11 cellular contexts compared by ENCODE assay signal in genomic region chr19:16069813-16070365, GRCh38. TPM values are rescaled to one million over a fixed set of nuclear protein-coding genes. Genes with fewer than 3 reads are reported as not detected.
DNase-seq lines count a peak whose midpoint lies in the region; ATAC-seq, FAIRE-seq and TF ChIP-seq lines count a peak whose summit lies in the region.
"Had no signal": no experiment of that assay in that cellular context is flagged by ENCODE, and none has a peak within 500 bp of the region (broad histone marks: within the 10 kb centered on the region; RNA-seq: fewer than 3 reads in every experiment).

No MANE protein-coding gene starts in this region.

- no peak overlapping the region for H3K18ac ChIP-seq in H1 (ENCODE audit: extremely low read depth, low read length)

- no peak overlapping the region for H3K4ac ChIP-seq in H1 (replicated peaks; ENCODE audit: insufficient read length, low read depth, low read length)

- no peaks in the 10 kb centered on the region for H3K9me3 Mint-ChIP-seq in CD4-positive, alpha-beta memory T cell

- H2BK120ac ChIP-seq in H1 (replicated peaks; ENCODE audit: low read depth, low read length), result no peak overlapping the region

- no peak overlapping the region for H3K23ac ChIP-seq in H1 (ENCODE audit: insufficient read length)

- TF ChIP-seq RAD21 in H1 (IDR thresholded peaks at IDR 0.05 in 1 of 2, conservative IDR thresholded peaks at IDR 0.05 in 1 of 2; ENCODE audit: low read depth in 2 of 2, low read length in 2 of 2), result no peak

- no peaks in the 10 kb centered on the region for H3K79me2 ChIP-seq in OCI-LY7 (ENCODE audit: insufficient read depth, low read depth, low read length)
- no peaks in the 10 kb centered on the region for H3K79me2 ChIP-seq in H1 (ENCODE audit: control insufficient read depth in 1 of 2, insufficient read depth in 2 of 2, low read length in 2 of 2)

- no peak overlapping the region for H4K5ac ChIP-seq in H1 (ENCODE audit: insufficient read length, low read depth, low read length)

- H3K4me3 ChIP-seq in CD4-positive, alpha-beta memory T cell (ENCODE audit: low read length in 2 of 2), result peak overlapping the region in 1 of 2 donors; percentile 46
- H3K4me3 ChIP-seq in OCI-LY7 (ENCODE audit: low read depth, low read length, poor library complexity, severe bottlenecking), result peak overlapping the region; percentile 37
- no peak overlapping the region for H3K4me3 ChIP-seq in H1 (ENCODE audit: extremely low read depth in 1 of 4, insufficient read depth in 2 of 4, low read depth in 3 of 4, low read length in 4 of 4)
- peak overlapping the region; percentile 18 for H3K4me3 ChIP-seq in psoas muscle
- H3K4me3 ChIP-seq: mucosa of descending colon had no signal

- peaks cover 25 to 40% (median 35%) of the 10 kb centered on the region in 4 donors for H3K4me1 Mint-ChIP-seq in CD4-positive, alpha-beta memory T cell

- no peak overlapping the region for H3K9ac ChIP-seq in H1 (replicated peaks in 1 of 4; ENCODE audit: extremely low read depth in 1 of 4, low read depth in 3 of 4, low read length in 3 of 4)

- no peaks in the 10 kb centered on the region for H3K9me2 ChIP-seq in OCI-LY7 (ENCODE audit: insufficient read depth, low read length)

- H2BK12ac ChIP-seq in H1 (ENCODE audit: low read depth, low read length), result no peak overlapping the region; the same call in 1 of the 2 replicates

- 95% methylated on average over 7 of the region's 10 CpGs; no CpG with 5 or more reads in 1 of the 2 experiments for WGBS in H1 (ENCODE audit: extremely low coverage in 1 of 2, insufficient coverage in 1 of 2, insufficient read length in 1 of 2, insufficient replicate concordance in 2 of 2, low coverage in 1 of 2, low lambda C conversion rate in 2 of 2, missing lambda C conversion rate in 1 of 2), 2 experiments
- 73 to 86% (median 83%) methylated on average over 10 of the region's 10 CpGs for WGBS in psoas muscle, 3 donors

- H3K4me1 ChIP-seq in CD4-positive, alpha-beta memory T cell (ENCODE audit: insufficient read depth, low read length), result peaks cover 73% of the 10 kb centered on the region
- peaks cover 37% of the 10 kb centered on the region for H3K4me1 ChIP-seq in OCI-LY7 (ENCODE audit: insufficient read depth, low read length, poor library complexity, severe bottlenecking)
- H3K4me1 ChIP-seq in H1 (replicated peaks in 1 of 4; ENCODE audit: control insufficient read depth in 3 of 4, insufficient read depth in 4 of 4, low read length in 3 of 4), result peaks cover 0 to 5% (median 0%) of the 10 kb centered on the region in 4 experiments; a peak in 3 of 7 replicates
- no peaks in the 10 kb centered on the region for H3K4me1 ChIP-seq in psoas muscle

- H3K9me3 ChIP-seq in CD4-positive, alpha-beta memory T cell (ENCODE audit: control insufficient read depth in 1 of 2, low read length in 2 of 2), result no peaks in the 10 kb centered on the region
- H3K9me3 ChIP-seq in OCI-LY7 (ENCODE audit: low read length) (no peaks in the 10 kb centered on the region), H1 (ENCODE audit: insufficient read depth in 2 of 2, low read depth in 1 of 2, low read length in 1 of 2) (no peaks in the 10 kb centered on the region), psoas muscle (no peaks in the 10 kb centered on the region)
- H3K9me3 ChIP-seq: mucosa of descending colon had no signal

- H2BK5ac ChIP-seq in H1 (ENCODE audit: low read depth, low read length), result no peak overlapping the region

- DNase-seq in CD4-positive, alpha-beta memory T cell, result no peak
- DNase-seq in OCI-LY7 (ENCODE audit: low spot score), result no peak
- no peak for DNase-seq in H1 (ENCODE audit: low read depth in 1 of 2, low spot score in 2 of 2)
- DNase-seq in psoas muscle, result no peak
- DNase-seq in SKM-1 treated with dmso at 0.1 percent for 144 hours (lab: John Stamatoyannopoulos, UW; ENCODE audit: unreplicated experiment), result no peak
- no peak for DNase-seq in D721Med (ENCODE audit: insufficient read length, low spot score)
- DNase-seq in GM19239 (ENCODE audit: insufficient read length, low spot score), result no peak
- DNase-seq: NCI-H1092 treated with DMSO at 0.1 percent for 48 hours had no signal

- no peak overlapping the region for H3K14ac ChIP-seq in H1 (ENCODE audit: insufficient read length)

- no peak overlapping the region for H2BK15ac ChIP-seq in H1 (ENCODE audit: low read length)

- H2BK20ac ChIP-seq in H1 (ENCODE audit: low read length), result no peak overlapping the region

- peak overlapping the region; percentile 86 for H2AFZ ChIP-seq in OCI-LY7 (ENCODE audit: low read length)
- no peak overlapping the region for H2AFZ ChIP-seq in H1 (ENCODE audit: low read length)

- CTCF ChIA-PET in CD4-positive, alpha-beta memory T cell (lab: Charles Lee; ENCODE audit: partially characterized antibody), result interaction anchor here (0.6 to 9.6 kb wide), 22 partner anchors 8 to 316 kb away, joined by 3 to 145 read pairs (median 5); partner anchors contain the start of genes FAM32A, HSH2D and RAB8A
- CTCF ChIA-PET in OCI-LY7 (lab: Charles Lee; ENCODE audit: unreplicated experiment) (interaction anchor here (1.2 to 1.3 kb wide), 2 partner anchors 48 to 115 kb away, joined by 3 to 6 read pairs; partner anchors contain the start of gene FAM32A), H1 (lab: Charles Lee; ENCODE audit: partially characterized antibody) (interaction anchor here (9.6 kb wide), 1 partner anchor 8 kb away, joined by 107 read pairs; no protein-coding TSS in a partner anchor)

- POLR2A ChIA-PET in CD4-positive, alpha-beta memory T cell (lab: Charles Lee; ENCODE audit: partially characterized antibody), result interaction anchor here (0.8 to 4.8 kb wide), 27 partner anchors 8 to 1156 kb away, joined by 3 to 192 read pairs (median 6); partner anchors contain the start of genes AP1M1, C19orf44, CALR3 and FAM32A
- POLR2A ChIA-PET in OCI-LY7 (lab: Charles Lee), result interaction anchor here (1.1 to 1.2 kb wide), 2 partner anchors 41 to 115 kb away, joined by 4 to 5 read pairs; partner anchors contain the start of gene FAM32A
- POLR2A ChIA-PET in H1 (lab: Charles Lee; ENCODE audit: partially characterized antibody), result interaction anchor here (22.4 kb wide), 1 partner anchor 29 kb away, joined by 582 read pairs; the partner anchor contains the start of gene RAB8A

- TF ChIP-seq CTCF in OCI-LY7 (conservative IDR thresholded peaks at IDR 0.05; ENCODE audit: low read length) (no peak), H1 (IDR thresholded peaks at IDR 0.05; ENCODE audit: control extremely low read depth in 1 of 3, insufficient read depth in 1 of 3, low read depth in 1 of 3, low read length in 3 of 3) (no peak), psoas muscle (IDR thresholded peaks at IDR 0.05) (no peak), D721Med (IDR thresholded peaks at IDR 0.05; ENCODE audit: insufficient read depth, missing control alignments) (no peak)

- ATAC-seq in psoas muscle (no peak), HG03108 (IDR thresholded peaks at IDR 0.05; ENCODE audit: unreplicated experiment) (no peak)
- ATAC-seq: SK-N-SH treated with all-trans-retinoic acid at 6 μM for 48 hours had no signal

- no peak overlapping the region for H2AK5ac ChIP-seq in H1 (ENCODE audit: low read depth, low read length)

- H3K27me3 Mint-ChIP-seq in CD4-positive, alpha-beta memory T cell, result no peaks in the 10 kb centered on the region

- no peak for TF ChIP-seq POLR2A in H1 (IDR thresholded peaks at IDR 0.05; ENCODE audit: control extremely low read depth in 1 of 2, low read depth in 2 of 2, low read length in 2 of 2)

- H3K79me1 ChIP-seq in H1 (ENCODE audit: low read depth, low read length), result no peaks in the 10 kb centered on the region

- no peaks in the 10 kb centered on the region for H3K27me3 ChIP-seq in CD4-positive, alpha-beta memory T cell (ENCODE audit: insufficient read depth, low read length)
- H3K27me3 ChIP-seq in H1 (replicated peaks in 1 of 4; ENCODE audit: control insufficient read depth in 3 of 4, extremely low read depth in 1 of 4, insufficient read depth in 3 of 4, low read length in 3 of 4), result no peaks in the 10 kb centered on the region
- H3K27me3 ChIP-seq in psoas muscle (ENCODE audit: insufficient read depth in 3 of 3, low read length in 2 of 3), result peaks cover 0 to 5% (median 4%) of the 10 kb centered on the region in 3 donors

- H3K36me3 ChIP-seq in CD4-positive, alpha-beta memory T cell (ENCODE audit: insufficient read depth, low read length), result no peaks in the 10 kb centered on the region
- no peaks in the 10 kb centered on the region for H3K36me3 ChIP-seq in OCI-LY7 (ENCODE audit: insufficient read depth, low read length)
- no peaks in the 10 kb centered on the region for H3K36me3 ChIP-seq in H1 (ENCODE audit: control insufficient read depth in 2 of 4, insufficient read depth in 4 of 4, low read length in 3 of 4)
- no peaks in the 10 kb centered on the region for H3K36me3 ChIP-seq in psoas muscle (ENCODE audit: insufficient read depth in 1 of 2, low read depth in 1 of 2)

- peaks cover 0 to 1% of the 10 kb centered on the region in 2 donors for H3K36me3 Mint-ChIP-seq in CD4-positive, alpha-beta memory T cell

- H3K27ac ChIP-seq in CD4-positive, alpha-beta memory T cell (ENCODE audit: low read depth, low read length), result peak overlapping the region; percentile 89
- H3K27ac ChIP-seq in OCI-LY7 (ENCODE audit: low read depth, low read length, poor library complexity, severe bottlenecking) (peak overlapping the region; percentile 78), H1 (ENCODE audit: low read depth, low read length) (no peak overlapping the region), psoas muscle (peak overlapping the region; percentile 55)

- no peak for TF ChIP-seq EP300 in H1 (IDR thresholded peaks at IDR 0.05; ENCODE audit: borderline replicate concordance in 1 of 2, low read depth in 2 of 2, low read length in 2 of 2)

- H3K4me2 ChIP-seq in OCI-LY7 (ENCODE audit: low read length), result peak overlapping the region; percentile 69
- H3K4me2 ChIP-seq in H1 (ENCODE audit: insufficient read depth in 1 of 2, low read depth in 2 of 2, low read length in 2 of 2), result no peak overlapping the region

- peak overlapping the region in 2 of 8 donors; percentile 77 to 80 for H3K4me3 Mint-ChIP-seq in CD4-positive, alpha-beta memory T cell

- BruUV-seq in OCI-LY7 (replicated peaks; lab: Mats Ljungman, UMichigan), result no TSS peak

- H4K91ac ChIP-seq in H1 (replicated peaks; ENCODE audit: insufficient read length, low read length), result no peak overlapping the region

- H4K20me1 ChIP-seq in OCI-LY7 (ENCODE audit: insufficient read depth, low read length) (no peaks in the 10 kb centered on the region), H1 (replicated peaks in 1 of 2; ENCODE audit: control insufficient read depth in 1 of 2, insufficient read depth in 2 of 2, low read length in 2 of 2) (peaks cover 0 to 4% of the 10 kb centered on the region in 2 experiments)

- FAIRE-seq in H1 (lab: Jason Lieb, UNC) (no peak), D721Med (lab: Jason Lieb, UNC) (no peak), GM19239 (lab: Jason Lieb, UNC) (no peak)

- H3K23me2 ChIP-seq in H1 (ENCODE audit: low read depth, low read length), result peaks cover 12% of the 10 kb centered on the region

- intact Hi-C loops in CD4-positive, alpha-beta memory T cell (cut with micrococcal nuclease), result loop anchor here (1.0 kb wide), 4 partner anchors 9 to 115 kb away; partner anchors contain the start of genes FAM32A and RAB8A
- intact Hi-C loops in OCI-LY7 (cut with micrococcal nuclease; ENCODE audit: unreplicated experiment), result loop anchor here (10.0 kb wide), 1 partner anchor 375 kb away; no protein-coding TSS in a partner anchor
- intact Hi-C loops in psoas muscle (cut with DNase I), result no loop called here

- H4K8ac ChIP-seq in H1 (ENCODE audit: extremely low read depth, insufficient read depth, low read length), result no peak overlapping the region

- H3K56ac ChIP-seq in H1 (replicated peaks; ENCODE audit: insufficient read length, low read depth, low read length), result peak overlapping the region; percentile 86

- no peak overlapping the region for H3K27ac Mint-ChIP-seq in CD4-positive, alpha-beta memory T cell

RNA-seq across cellular contexts. Expression of gene TPM4, which starts 6.4 kb away (rescaled TPM):
- total RNA-seq in CD4-positive, alpha-beta memory T cell, result 10 to 100 TPM; 94.7 to 96.8 TPM
- 100 to 1,000 TPM in 1 of 2 donors, 10 to 100 TPM in 1; 76.7 to 134 TPM for polyA plus RNA-seq in CD4-positive, alpha-beta memory T cell
- total RNA-seq in OCI-LY7 (2014; rRNA removed; shearing (Covaris generic)), result 111 and 134 TPM in 2 replicates
- total RNA-seq in OCI-LY7 (2022) (98.1 and 108 TPM in 2 replicates), psoas muscle (10 to 100 TPM; 30.5 to 57.3 (median 42.5) TPM)
- total RNA-seq in H1 (2021; fragmentation: NEBNext Ultra II Directional; extraction: Animal tissue kit (Norgen Biotek cat#: 25700)), result 348 and 359 TPM in 2 replicates
- polyA plus RNA-seq in H1 (2011; rRNA removed) (119 and 160 TPM in 2 replicates), psoas muscle (10 to 100 TPM; 24.3 to 43.2 (median 40.8) TPM)
- polyA plus RNA-seq in H1 (2011; cell fraction: cytosol; rRNA removed), result 268 TPM
- 136 TPM for polyA plus RNA-seq in H1 (2011; cell fraction: nucleus; rRNA removed)
- polyA plus RNA-seq in H1 (2012, experiment 1 of 2), result 285 to 453 TPM (median 363 TPM) in 4 replicates
- 103 TPM for polyA plus RNA-seq in H1 (2012, experiment 2 of 2)
- 355 TPM for polyA plus RNA-seq in H1 (2013, experiment 1 of 2)
- 353 TPM for polyA plus RNA-seq in H1 (2013, experiment 2 of 2)
- polyA minus RNA-seq in H1 (2011; rRNA and poly(A)+ RNA removed), result 99.0 and 99.9 TPM in 2 replicates
- polyA minus RNA-seq in H1 (2011; cell fraction: cytosol; rRNA and poly(A)+ RNA removed), result 150 TPM
- 128 TPM for polyA minus RNA-seq in H1 (2011; cell fraction: nucleus; rRNA and poly(A)+ RNA removed)

RNA-seq across cellular contexts. Expression of gene RAB8A, which starts 41.8 kb away (rescaled TPM):
- 10 to 100 TPM; 85.5 to 86.9 TPM for total RNA-seq in CD4-positive, alpha-beta memory T cell
- polyA plus RNA-seq in CD4-positive, alpha-beta memory T cell, result 10 to 100 TPM; 83.9 to 96.8 TPM
- total RNA-seq in OCI-LY7 (2014; rRNA removed; shearing (Covaris generic)), result 64.9 and 69.1 TPM in 2 replicates
- total RNA-seq in OCI-LY7 (2022) (124 and 138 TPM in 2 replicates), psoas muscle (10 to 100 TPM in 1 of 4 donors, 1 to 10 TPM in 3; 8.0 to 12.4 (median 8.9) TPM)
- 90.1 and 97.0 TPM in 2 replicates for total RNA-seq in H1 (2021; fragmentation: NEBNext Ultra II Directional; extraction: Animal tissue kit (Norgen Biotek cat#: 25700))
- polyA plus RNA-seq in H1 (2011; rRNA removed) (52.4 and 65.8 TPM in 2 replicates), psoas muscle (10 to 100 TPM in 1 of 3 donors, 1 to 10 TPM in 2; 7.1 to 13.0 (median 7.4) TPM)
- polyA plus RNA-seq in H1 (2011; cell fraction: cytosol; rRNA removed), result 71.4 TPM
- 44.6 TPM for polyA plus RNA-seq in H1 (2011; cell fraction: nucleus; rRNA removed)
- 67.2 to 107 TPM (median 88.1 TPM) in 4 replicates for polyA plus RNA-seq in H1 (2012, experiment 1 of 2)
- polyA plus RNA-seq in H1 (2012, experiment 2 of 2), result 27.2 TPM
- polyA plus RNA-seq in H1 (2013, experiment 1 of 2), result 45.2 TPM
- polyA plus RNA-seq in H1 (2013, experiment 2 of 2), result 46.9 TPM
- 123 and 128 TPM in 2 replicates for polyA minus RNA-seq in H1 (2011; rRNA and poly(A)+ RNA removed)
- polyA minus RNA-seq in H1 (2011; cell fraction: cytosol; rRNA and poly(A)+ RNA removed), result 77.6 TPM
- polyA minus RNA-seq in H1 (2011; cell fraction: nucleus; rRNA and poly(A)+ RNA removed), result 46.2 TPM

Comparison
In these comparisons a context has a peak if more than half of its experiments do, and no peak if none do; other contexts are left out.
1. H3K4me3 ChIP-seq: peak in OCI-LY7 (single experiment) and psoas muscle (single experiment); none in H1 (0 of 4).
2. intact Hi-C loops: an anchor here in CD4-positive, alpha-beta memory T cell (1.0 kb wide) and OCI-LY7 (10.0 kb wide); none called in psoas muscle.